ENCODE assay signal across 9 cellular contexts in the genomic region with DNA sequence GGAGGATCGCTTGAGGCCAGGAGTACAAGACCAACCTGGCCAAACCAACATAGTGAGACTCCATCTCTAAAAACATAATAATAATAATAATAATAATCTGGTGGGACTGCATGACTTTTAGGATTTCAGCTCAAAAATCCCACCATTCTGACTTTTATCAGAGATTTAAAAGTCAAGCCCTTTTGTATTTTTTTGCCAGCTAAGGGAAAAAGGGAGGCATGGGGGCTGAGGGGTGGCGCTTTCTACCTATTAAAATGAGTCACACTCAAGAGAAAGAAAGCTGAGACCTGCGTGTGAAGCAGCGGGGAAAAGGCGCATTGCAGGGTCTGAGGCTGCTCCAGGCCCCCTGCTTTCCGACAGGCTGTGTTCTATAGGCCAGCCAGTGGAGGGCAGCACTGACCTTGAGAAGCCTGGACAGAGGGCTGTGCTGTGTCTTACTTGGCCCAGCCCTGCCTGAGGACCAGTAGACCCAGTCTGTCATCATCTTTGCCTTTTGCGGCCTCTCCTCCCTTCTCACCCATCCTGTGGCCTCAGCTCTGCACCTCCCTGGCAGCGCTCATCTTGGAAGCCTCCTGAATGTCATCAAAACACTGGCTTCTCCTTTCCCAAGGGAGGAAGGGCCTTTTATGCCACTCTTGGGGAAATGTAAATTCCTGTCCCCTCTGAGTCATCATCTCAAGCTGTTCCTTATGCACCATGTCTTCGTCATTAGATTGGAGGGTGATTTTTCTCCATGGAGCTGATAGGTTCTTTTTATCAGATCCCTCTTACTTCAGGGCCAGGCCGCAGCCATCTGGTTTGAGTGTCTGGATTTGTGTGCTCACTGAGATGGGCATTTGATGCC. TPM values are rescaled to one million over a fixed set of nuclear protein-coding genes. Genes with fewer than 3 reads are reported as not detected.
A peak's percentile ranks its signal among the peaks of the same experiment; 100 is the strongest.
DNase-seq lines count a peak whose midpoint lies in the region; ATAC-seq and TF ChIP-seq lines count a peak whose summit lies in the region.
"Had no signal": no experiment of that assay in that cellular context is flagged by ENCODE, and none has a peak within 500 bp of the region (broad histone marks: within the 10 kb centered on the region; RNA-seq: fewer than 3 reads in every experiment).

No MANE protein-coding gene starts in this region.

- no peaks in the 10 kb centered on the region for H3K9me3 Mint-ChIP-seq in activated naive CD4-positive, alpha-beta T cell treated with anti-CD3 and anti-CD28 coated beads, Interleukin-2, amount 50 U/mL, for 72 hours
- H3K9me3 Mint-ChIP-seq in glutamatergic neuron (ENCODE audit: unreplicated experiment): peaks cover 4% of the 10 kb centered on the region
- H3K9me3 Mint-ChIP-seq: T-cell had no signal

- ATAC-seq in activated naive CD4-positive, alpha-beta T cell treated with anti-CD3 and anti-CD28 coated beads, Interleukin-2, amount 50 U/mL, for 72 hours: peak; percentile 70 to 80
- no peak for ATAC-seq in GM21528 (IDR thresholded peaks at IDR 0.05; ENCODE audit: low FRiP score, unreplicated experiment)

- peaks cover 20% of the 10 kb centered on the region for H3K4me1 Mint-ChIP-seq in glutamatergic neuron (ENCODE audit: low read depth, unreplicated experiment)

- H3K27me3 Mint-ChIP-seq in glutamatergic neuron (ENCODE audit: unreplicated experiment): peaks cover 2% of the 10 kb centered on the region
- H3K27me3 Mint-ChIP-seq: T-cell had no signal

- H3K27ac Mint-ChIP-seq in activated naive CD4-positive, alpha-beta T cell treated with anti-CD3 and anti-CD28 coated beads, Interleukin-2, amount 50 U/mL, for 72 hours: no peak overlapping the region
- H3K27ac Mint-ChIP-seq in glutamatergic neuron (ENCODE audit: unreplicated experiment): peak overlapping the region; percentile 91
- H3K27ac Mint-ChIP-seq: T-cell had no signal

- intact Hi-C loops in posterior cingulate gyrus (cut with DNase I): loop anchor here (2.0 kb wide), 1 partner anchor 134 kb away; no protein-coding TSS in a partner anchor

- peak in 10 of 14 donors; percentile 8 to 84 (median 50) for DNase-seq in C1 segment of cervical spinal cord (lab: John Stamatoyannopoulos, UW)
- DNase-seq in GM20000 (ENCODE audit: low spot score): peak; percentile 58
- peak; percentile 44 for DNase-seq in NCI-H446 treated with DMSO at 0.1 percent for 48 hours (lab: John Stamatoyannopoulos, UW)
- DNase-seq in activated naive CD4-positive, alpha-beta T cell treated with anti-CD3 and anti-CD28 coated beads, Interleukin-2, amount 50 U/mL, for 72 hours (ENCODE audit: low spot score in 2 of 2): peak in 1 of 2 donors; percentile 41
- peak; percentile 87 for DNase-seq in glutamatergic neuron
- DNase-seq in posterior cingulate gyrus: peak; percentile 46 to 96 (median 75)
- DNase-seq in GM19238 (ENCODE audit: insufficient read length, low spot score): no peak

- peak; percentile 35 for TF ChIP-seq CTCF in GM20000 (IDR thresholded peaks at IDR 0.05; ENCODE audit: extremely low read depth, missing control alignments)
- peak; percentile 70 for TF ChIP-seq CTCF in glutamatergic neuron (IDR thresholded peaks at IDR 0.05; ENCODE audit: partially characterized antibody, unreplicated experiment)

- H3K36me3 Mint-ChIP-seq in activated naive CD4-positive, alpha-beta T cell treated with anti-CD3 and anti-CD28 coated beads, Interleukin-2, amount 50 U/mL, for 72 hours: peaks cover 0 to 11% of the 10 kb centered on the region in 2 donors
- no peaks in the 10 kb centered on the region for H3K36me3 Mint-ChIP-seq in glutamatergic neuron (ENCODE audit: unreplicated experiment)

- H3K4me3 Mint-ChIP-seq in glutamatergic neuron (ENCODE audit: unreplicated experiment): peak overlapping the region; percentile 5
- H3K4me3 Mint-ChIP-seq: T-cell had no signal

RNA-seq across cellular contexts. Expression of a gene that starts 12.7 kb away (rescaled TPM):
- under 1 TPM; 0.23 to 0.57 TPM for total RNA-seq in activated naive CD4-positive, alpha-beta T cell treated with anti-CD3 and anti-CD28 coated beads, Interleukin-2, amount 50 U/mL, for 72 hours
- total RNA-seq in glutamatergic neuron (ENCODE audit: unreplicated experiment): 299 TPM

RNA-seq across cellular contexts. Expression of a gene that starts 25.5 kb away (rescaled TPM):
- total RNA-seq in activated naive CD4-positive, alpha-beta T cell treated with anti-CD3 and anti-CD28 coated beads, Interleukin-2, amount 50 U/mL, for 72 hours: 10 to 100 TPM; 14.0 to 31.4 TPM
- total RNA-seq in glutamatergic neuron (ENCODE audit: unreplicated experiment): 44.0 TPM

RNA-seq across cellular contexts. Expression of a gene that starts 34.3 kb away (rescaled TPM):
- under 1 TPM; 0.64 to 0.91 TPM for total RNA-seq in activated naive CD4-positive, alpha-beta T cell treated with anti-CD3 and anti-CD28 coated beads, Interleukin-2, amount 50 U/mL, for 72 hours
- 0.78 TPM for total RNA-seq in glutamatergic neuron (ENCODE audit: unreplicated experiment)

RNA-seq across cellular contexts. Expression of a gene that starts 44.9 kb away (rescaled TPM):
- total RNA-seq in activated naive CD4-positive, alpha-beta T cell treated with anti-CD3 and anti-CD28 coated beads, Interleukin-2, amount 50 U/mL, for 72 hours: 10 to 100 TPM; 33.9 to 39.4 TPM
- 51.8 TPM for total RNA-seq in glutamatergic neuron (ENCODE audit: unreplicated experiment)

RNA-seq across cellular contexts. Expression of a gene that starts 49.7 kb away (rescaled TPM):
- 1 to 10 TPM in 1 of 2 donors, under 1 TPM in 1; 0.62 to 1.1 TPM for total RNA-seq in activated naive CD4-positive, alpha-beta T cell treated with anti-CD3 and anti-CD28 coated beads, Interleukin-2, amount 50 U/mL, for 72 hours
- total RNA-seq in glutamatergic neuron (ENCODE audit: unreplicated experiment): 3.0 TPM

Comparison
In these comparisons a context has a peak if more than half of its experiments do, and no peak if none do; other contexts are left out.
1. RNA of a gene that starts 12.7 kb away (total RNA-seq): 299 TPM in glutamatergic neuron (single experiment); 0.23 to 0.57 TPM in activated naive CD4-positive, alpha-beta T cell treated with anti-CD3 and anti-CD28 coated beads, Interleukin-2, amount 50 U/mL, for 72 hours; every median in the first group is over 100 times any median in the second.